In genomic region chr14:43168374-43168925, GRCh38 we compare ENCODE assay signal across 20 cellular contexts.
"Had no signal": no experiment of that assay in that cellular context is flagged by ENCODE, and none has a peak within 500 bp of the region (broad histone marks: within the 10 kb centered on the region; RNA-seq: fewer than 3 reads in every experiment).

No MANE protein-coding gene starts in this region.

- H3K27ac Mint-ChIP-seq: memory B cell; mesothelial cell of epicardium; nephron progenitor cell; stimulated activated memory B cell treated with anti-CD40 and anti-IgM and Interleukin-4, amounts not matched to agents 10 μg/mL and 1 μg/mL and 100 μg/mL, for 72 hours; stimulated activated naive CD8-positive, alpha-beta T cell treated with anti-CD3 and anti-CD28 coated beads, Interleukin-15, Interleukin-2, amounts not matched to agents 100 ng/mL and 50 ng/mL, for 24 hours had no signal

- H3K36me3 ChIP-seq: heart left ventricle, left ventricle myocardium inferior, lower lobe of right lung, spleen, tibial artery, upper lobe of right lung, vagina had no signal

- ATAC-seq: esophagus mucosa; heart left ventricle; lower lobe of right lung; sciatic nerve; stimulated activated memory B cell treated with anti-CD40 and anti-IgM and Interleukin-4, amounts not matched to agents 10 μg/mL and 1 μg/mL and 100 μg/mL, for 72 hours; upper lobe of right lung had no signal

- H3K27me3 ChIP-seq: heart left ventricle, spleen, tibial artery, upper lobe of right lung, vagina had no signal

- DNase-seq: effector memory CD4-positive, alpha-beta T cell; heart left ventricle; hypothalamus; left ventricle myocardium inferior; lower lobe of right lung; nephron progenitor cell; posterior cingulate gyrus; spleen; stimulated activated CD4-positive, alpha-beta T cell treated with anti-CD3 and anti-CD28 coated beads, Interleukin-15, amount 100 ng/mL, for 24 hours; stimulated activated CD4-positive, alpha-beta T cell treated with anti-CD3 and anti-CD28 coated beads, Interleukin-1b, Interleukin-23, amount 100 ng/mL, for 48 hours; stimulated activated CD4-positive, alpha-beta T cell treated with anti-CD3 and anti-CD28 coated beads, Interleukin-4, amount 100 ng/mL, for 24 hours; tibial artery; upper lobe of right lung had no signal

- H3K4me1 Mint-ChIP-seq: memory B cell; mesothelial cell of epicardium; nephron progenitor cell; stimulated activated memory B cell treated with anti-CD40 and anti-IgM and Interleukin-4, amounts not matched to agents 10 μg/mL and 1 μg/mL and 100 μg/mL, for 72 hours had no signal

- H3K4me3 Mint-ChIP-seq: memory B cell; mesothelial cell of epicardium; nephron progenitor cell; stimulated activated memory B cell treated with anti-CD40 and anti-IgM and Interleukin-4, amounts not matched to agents 10 μg/mL and 1 μg/mL and 100 μg/mL, for 72 hours; stimulated activated naive CD8-positive, alpha-beta T cell treated with anti-CD3 and anti-CD28 coated beads, Interleukin-15, Interleukin-2, amounts not matched to agents 100 ng/mL and 50 ng/mL, for 24 hours had no signal

- H3K9me3 Mint-ChIP-seq: memory B cell, nephron progenitor cell had no signal

- H3K27me3 Mint-ChIP-seq: memory B cell; stimulated activated memory B cell treated with anti-CD40 and anti-IgM and Interleukin-4, amounts not matched to agents 10 μg/mL and 1 μg/mL and 100 μg/mL, for 72 hours; stimulated activated naive CD8-positive, alpha-beta T cell treated with anti-CD3 and anti-CD28 coated beads, Interleukin-15, Interleukin-2, amounts not matched to agents 100 ng/mL and 50 ng/mL, for 24 hours had no signal

- H3K27ac ChIP-seq: heart left ventricle, left ventricle myocardium inferior, lower lobe of right lung, spleen, tibial artery, upper lobe of right lung, vagina had no signal

- H3K9me3 ChIP-seq: heart left ventricle, left ventricle myocardium inferior, lower lobe of right lung, spleen, tibial artery, upper lobe of right lung, vagina had no signal

- H3K4me1 ChIP-seq: heart left ventricle, left ventricle myocardium inferior, lower lobe of right lung, spleen, tibial artery, upper lobe of right lung, vagina had no signal

- H3K4me3 ChIP-seq: heart left ventricle, left ventricle myocardium inferior, lower lobe of right lung, spleen, tibial artery, upper lobe of right lung, vagina had no signal

- H3K36me3 Mint-ChIP-seq: memory B cell; mesothelial cell of epicardium; stimulated activated memory B cell treated with anti-CD40 and anti-IgM and Interleukin-4, amounts not matched to agents 10 μg/mL and 1 μg/mL and 100 μg/mL, for 72 hours had no signal
